1 cellular context compared by ENCODE assay signal in the genomic region with DNA sequence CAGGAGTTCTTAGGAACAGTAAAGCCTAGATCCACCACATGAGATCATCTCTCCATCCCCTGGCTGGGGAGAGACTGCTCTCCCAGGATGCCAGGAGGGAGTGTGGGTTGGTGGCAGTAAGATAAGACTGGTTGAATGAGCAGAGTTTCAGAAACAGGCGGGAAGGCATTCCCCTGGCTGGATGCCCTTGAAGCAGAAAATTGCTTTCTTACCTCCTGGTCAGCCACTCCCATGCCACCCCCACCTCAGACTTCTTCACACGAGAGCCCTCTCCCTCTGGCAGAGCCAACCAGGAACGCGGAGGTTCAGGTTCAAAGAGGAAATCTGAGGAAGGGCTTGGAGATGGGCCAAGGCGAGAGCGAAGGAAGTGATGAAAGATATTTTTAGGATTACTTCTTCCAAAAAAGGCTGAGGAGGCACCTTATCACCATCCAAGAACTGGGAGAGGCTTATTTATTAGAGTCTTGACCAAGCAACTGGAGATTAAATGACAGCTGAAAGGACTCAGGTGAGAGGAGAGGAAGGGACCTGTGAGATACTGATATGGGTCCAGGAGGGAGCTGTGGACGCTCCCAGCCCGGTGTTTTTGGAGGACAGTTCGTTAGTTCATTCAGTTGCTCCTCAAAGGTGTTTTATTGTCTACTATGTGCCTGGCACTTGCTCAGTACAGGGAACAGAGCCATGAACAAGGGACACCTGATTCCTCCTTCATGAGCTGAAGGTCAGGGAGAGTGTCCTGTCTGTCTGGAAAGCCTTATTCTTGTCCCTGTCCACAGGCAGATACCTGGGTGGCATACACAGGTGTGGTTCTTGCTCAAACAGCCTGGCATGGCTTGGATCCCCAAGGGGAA.
TF ChIP-seq lines count a peak whose summit lies in the region.

No MANE protein-coding gene starts in this region.

TF ChIP-seq in IMR-90, 13 proteins besides CTCF, POLR2A, EP300 and RAD21 (continued from another document):
- TF ChIP-seq, protein P1, sequence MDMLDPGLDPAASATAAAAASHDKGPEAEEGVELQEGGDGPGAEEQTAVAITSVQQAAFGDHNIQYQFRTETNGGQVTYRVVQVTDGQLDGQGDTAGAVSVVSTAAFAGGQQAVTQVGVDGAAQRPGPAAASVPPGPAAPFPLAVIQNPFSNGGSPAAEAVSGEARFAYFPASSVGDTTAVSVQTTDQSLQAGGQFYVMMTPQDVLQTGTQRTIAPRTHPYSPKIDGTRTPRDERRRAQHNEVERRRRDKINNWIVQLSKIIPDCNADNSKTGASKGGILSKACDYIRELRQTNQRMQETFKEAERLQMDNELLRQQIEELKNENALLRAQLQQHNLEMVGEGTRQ (IDR thresholded peaks at IDR 0.05; ENCODE audit: low read depth, low read length), result no peak
- TF ChIP-seq BHLHE40 (IDR thresholded peaks at IDR 0.05; ENCODE audit: low read depth, low read length) (no peak), CEBPB (IDR thresholded peaks at IDR 0.05; ENCODE audit: low read depth, low read length) (no peak), NFE2L2 (IDR thresholded peaks at IDR 0.05; ENCODE audit: low read depth, low read length) (no peak), MXI1 (IDR thresholded peaks at IDR 0.05; ENCODE audit: borderline replicate concordance, low read depth, low read length) (no peak), RFX5 (IDR thresholded peaks at IDR 0.05; ENCODE audit: low read depth, low read length) (no peak), MAZ (IDR thresholded peaks at IDR 0.05; ENCODE audit: borderline replicate concordance, low read depth, low read length) (no peak), CHD1 (IDR thresholded peaks at IDR 0.05; ENCODE audit: low read depth, low read length) (no peak), RCOR1 (IDR thresholded peaks at IDR 0.05; ENCODE audit: insufficient replicate concordance, low read length) (no peak), SMC3 (IDR thresholded peaks at IDR 0.05; ENCODE audit: low read depth, low read length) (no peak), FOS (IDR thresholded peaks at IDR 0.05; ENCODE audit: low read depth, low read length) (no peak)
- TF ChIP-seq, protein P2, sequence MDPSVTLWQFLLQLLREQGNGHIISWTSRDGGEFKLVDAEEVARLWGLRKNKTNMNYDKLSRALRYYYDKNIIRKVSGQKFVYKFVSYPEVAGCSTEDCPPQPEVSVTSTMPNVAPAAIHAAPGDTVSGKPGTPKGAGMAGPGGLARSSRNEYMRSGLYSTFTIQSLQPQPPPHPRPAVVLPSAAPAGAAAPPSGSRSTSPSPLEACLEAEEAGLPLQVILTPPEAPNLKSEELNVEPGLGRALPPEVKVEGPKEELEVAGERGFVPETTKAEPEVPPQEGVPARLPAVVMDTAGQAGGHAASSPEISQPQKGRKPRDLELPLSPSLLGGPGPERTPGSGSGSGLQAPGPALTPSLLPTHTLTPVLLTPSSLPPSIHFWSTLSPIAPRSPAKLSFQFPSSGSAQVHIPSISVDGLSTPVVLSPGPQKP (IDR thresholded peaks at IDR 0.05; ENCODE audit: borderline replicate concordance, low read depth, low read length), result no peak
TF ChIP-seq in IMR-90: peak in this region for 0.
